In genomic region chr16:79261944-79262552, GRCh38 we compare ENCODE assay signal across 25 cellular contexts.
DNase-seq lines count a peak whose midpoint lies in the region; ATAC-seq and TF ChIP-seq lines count a peak whose summit lies in the region.
"Had no signal": no experiment of that assay in that cellular context is flagged by ENCODE, and none has a peak within 500 bp of the region (broad histone marks: within the 10 kb centered on the region; RNA-seq: fewer than 3 reads in every experiment).

No MANE protein-coding gene starts in this region.

- H3K9me3 Mint-ChIP-seq in natural killer cell: no peaks in the 10 kb centered on the region
- peaks cover 16% of the 10 kb centered on the region for H3K9me3 Mint-ChIP-seq in activated T-helper 1 cell treated with anti-CD3 and anti-CD28 coated beads, Interleukin-12 subunit alpha, Interleukin-12 subunit beta, Interleukin-2, Interleukin-4 antibody, amounts not matched to agents 30 ng/mL and 10 ng/mL and 1 ng/mL, durations not matched to agents 14 hours and 24 hours and 36 hours
- H3K9me3 Mint-ChIP-seq: GM23338 had no signal

- H3K36me3 Mint-ChIP-seq in natural killer cell: no peaks in the 10 kb centered on the region
- H3K36me3 Mint-ChIP-seq in activated T-helper 1 cell treated with anti-CD3 and anti-CD28 coated beads, Interleukin-12 subunit alpha, Interleukin-12 subunit beta, Interleukin-2, Interleukin-4 antibody, amounts not matched to agents 30 ng/mL and 10 ng/mL and 1 ng/mL, durations not matched to agents 14 hours and 24 hours and 36 hours (ENCODE audit: low read depth): peaks cover 3% of the 10 kb centered on the region

- DNase-seq in NCI-H69 (lab: John Stamatoyannopoulos, UW): peak; percentile 10
- peak; percentile 33 for DNase-seq in cardiac septum (ENCODE audit: low spot score)
- DNase-seq in right cardiac atrium: no peak
- no peak for DNase-seq in NCI-H128 (lab: John Stamatoyannopoulos, UW; ENCODE audit: unreplicated experiment)
- no peak for DNase-seq in SHP77 treated with DMSO at 0.1 percent for 48 hours (lab: John Stamatoyannopoulos, UW)
- DNase-seq in natural killer cell: no peak
- DNase-seq in activated T-helper 1 cell treated with anti-CD3 and anti-CD28 coated beads, Interleukin-12 subunit alpha, Interleukin-12 subunit beta, Interleukin-2, Interleukin-4 antibody, amounts not matched to agents 30 ng/mL and 10 ng/mL and 1 ng/mL, durations not matched to agents 14 hours and 24 hours and 36 hours (ENCODE audit: low spot score): no peak
- DNase-seq: DMS79 treated with DMSO at 0.1 percent for 48 hours, GF-D8, HFFc6, IMR-90, KG1, NCI-H1092, NCI-H2029, NCI-H446 treated with DMSO at 0.1 percent for 48 hours, NCI-H526 treated with DMSO at 0.1 percent for 48 hours, SW 1271 had no signal

- peaks cover 2% of the 10 kb centered on the region for H3K4me1 ChIP-seq in right cardiac atrium (ENCODE audit: control insufficient read depth, insufficient read depth, low read length)
- H3K4me1 ChIP-seq: HAP-1 had no signal

- H3K4me3 Mint-ChIP-seq in natural killer cell: no peak overlapping the region
- H3K4me3 Mint-ChIP-seq in activated T-helper 1 cell treated with anti-CD3 and anti-CD28 coated beads, Interleukin-12 subunit alpha, Interleukin-12 subunit beta, Interleukin-2, Interleukin-4 antibody, amounts not matched to agents 30 ng/mL and 10 ng/mL and 1 ng/mL, durations not matched to agents 14 hours and 24 hours and 36 hours: no peak overlapping the region
- H3K4me3 Mint-ChIP-seq: B cell, GM23338, HFFc6 had no signal

- WGBS in right cardiac atrium: 54% methylated on average over 7 of the region's 7 CpGs

- TF ChIP-seq CTCF in natural killer cell (IDR thresholded peaks at IDR 0.05): no peak

- H3K27me3 Mint-ChIP-seq in natural killer cell (ENCODE audit: low read depth in 2 of 2): peaks cover 6 to 10% of the 10 kb centered on the region in 2 donors
- peaks cover 16% of the 10 kb centered on the region for H3K27me3 Mint-ChIP-seq in activated T-helper 1 cell treated with anti-CD3 and anti-CD28 coated beads, Interleukin-12 subunit alpha, Interleukin-12 subunit beta, Interleukin-2, Interleukin-4 antibody, amounts not matched to agents 30 ng/mL and 10 ng/mL and 1 ng/mL, durations not matched to agents 14 hours and 24 hours and 36 hours (ENCODE audit: insufficient read depth)

- H3K27ac ChIP-seq in right cardiac atrium (ENCODE audit: low read length): no peak overlapping the region
- H3K27ac ChIP-seq: C4-2B, RWPE1 had no signal

- ATAC-seq in GM18861 (IDR thresholded peaks at IDR 0.05; ENCODE audit: unreplicated experiment): peak; percentile 60
- peak; percentile 38 to 53 for ATAC-seq in right cardiac atrium
- no peak for ATAC-seq in natural killer cell
- ATAC-seq: Panc1 had no signal

- H3K9me3 ChIP-seq in right cardiac atrium (ENCODE audit: control insufficient read depth, low read length): no peaks in the 10 kb centered on the region
- H3K9me3 ChIP-seq: HAP-1, SK-N-SH had no signal

- H3K4me1 Mint-ChIP-seq in natural killer cell: peaks cover 18 to 38% of the 10 kb centered on the region in 2 donors
- H3K4me1 Mint-ChIP-seq in activated T-helper 1 cell treated with anti-CD3 and anti-CD28 coated beads, Interleukin-12 subunit alpha, Interleukin-12 subunit beta, Interleukin-2, Interleukin-4 antibody, amounts not matched to agents 30 ng/mL and 10 ng/mL and 1 ng/mL, durations not matched to agents 14 hours and 24 hours and 36 hours (ENCODE audit: low read depth): peaks cover 44% of the 10 kb centered on the region
- H3K4me1 Mint-ChIP-seq: B cell, GM23338 had no signal

- no peaks in the 10 kb centered on the region for H3K27me3 ChIP-seq in right cardiac atrium (ENCODE audit: control insufficient read depth, insufficient read depth)

- intact Hi-C loops in cardiac septum (cut with DNase I) (no loop called here), right cardiac atrium (cut with DNase I) (no loop called here), natural killer cell (cut with micrococcal nuclease) (no loop called here)
- intact Hi-C loops in activated T-helper 1 cell treated with anti-CD3 and anti-CD28 coated beads, Interleukin-12 subunit alpha, Interleukin-12 subunit beta, Interleukin-2, Interleukin-4 antibody, amounts not matched to agents 30 ng/mL and 10 ng/mL and 1 ng/mL, durations not matched to agents 14 hours and 24 hours and 36 hours (cut with micrococcal nuclease): no loop called here

- no peak overlapping the region for H3K4me3 ChIP-seq in right cardiac atrium (ENCODE audit: low read length)
- H3K4me3 ChIP-seq: GM23338, HAP-1 had no signal

- H3K27ac Mint-ChIP-seq in natural killer cell: no peak overlapping the region
- no peak overlapping the region for H3K27ac Mint-ChIP-seq in activated T-helper 1 cell treated with anti-CD3 and anti-CD28 coated beads, Interleukin-12 subunit alpha, Interleukin-12 subunit beta, Interleukin-2, Interleukin-4 antibody, amounts not matched to agents 30 ng/mL and 10 ng/mL and 1 ng/mL, durations not matched to agents 14 hours and 24 hours and 36 hours
- H3K27ac Mint-ChIP-seq: B cell, GM23338, HFFc6 had no signal

Comparison
In these comparisons a context has a peak if more than half of its experiments do, and no peak if none do; other contexts are left out.
1. DNase-seq: peak in NCI-H69 (single experiment) and cardiac septum (single experiment); none in right cardiac atrium (0 of 3), NCI-H128 (single experiment), SHP77 treated with DMSO at 0.1 percent for 48 hours (single experiment), natural killer cell (single experiment) and activated T-helper 1 cell treated with anti-CD3 and anti-CD28 coated beads, Interleukin-12 subunit alpha, Interleukin-12 subunit beta, Interleukin-2, Interleukin-4 antibody, amounts not matched to agents 30 ng/mL and 10 ng/mL and 1 ng/mL, durations not matched to agents 14 hours and 24 hours and 36 hours (single experiment).
2. ATAC-seq: peak in GM18861 (single experiment) and right cardiac atrium (2 of 2); none in natural killer cell (0 of 3).